1 cellular context compared by ENCODE assay signal in the genomic region with DNA sequence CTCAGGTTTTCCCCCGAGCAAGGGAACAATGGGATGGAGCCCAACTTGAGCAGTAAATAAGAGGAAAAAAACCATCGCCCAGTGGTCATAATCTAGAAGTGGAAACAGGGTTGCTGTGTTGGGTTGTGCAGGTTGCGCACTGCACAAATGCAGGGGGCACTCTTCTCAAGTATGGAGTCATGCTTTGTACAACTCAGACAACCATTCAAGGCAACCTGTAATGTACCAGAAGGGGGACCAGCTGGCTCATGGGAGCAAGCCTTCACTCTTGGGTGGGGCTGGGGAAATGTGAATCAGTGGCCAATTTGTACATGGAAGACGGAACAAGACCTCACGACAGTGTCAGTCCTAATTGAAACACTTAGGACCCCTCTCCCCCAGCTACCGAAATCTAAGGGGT.
A peak's percentile ranks its signal among the peaks of the same experiment; 100 is the strongest.
TF ChIP-seq lines count a peak whose summit lies in the region.

No MANE protein-coding gene starts in this region.

TF ChIP-seq in K562, 482 proteins besides CTCF, POLR2A, EP300 and RAD21 (continued from another document and continues in another):
- TF ChIP-seq, protein P1, sequence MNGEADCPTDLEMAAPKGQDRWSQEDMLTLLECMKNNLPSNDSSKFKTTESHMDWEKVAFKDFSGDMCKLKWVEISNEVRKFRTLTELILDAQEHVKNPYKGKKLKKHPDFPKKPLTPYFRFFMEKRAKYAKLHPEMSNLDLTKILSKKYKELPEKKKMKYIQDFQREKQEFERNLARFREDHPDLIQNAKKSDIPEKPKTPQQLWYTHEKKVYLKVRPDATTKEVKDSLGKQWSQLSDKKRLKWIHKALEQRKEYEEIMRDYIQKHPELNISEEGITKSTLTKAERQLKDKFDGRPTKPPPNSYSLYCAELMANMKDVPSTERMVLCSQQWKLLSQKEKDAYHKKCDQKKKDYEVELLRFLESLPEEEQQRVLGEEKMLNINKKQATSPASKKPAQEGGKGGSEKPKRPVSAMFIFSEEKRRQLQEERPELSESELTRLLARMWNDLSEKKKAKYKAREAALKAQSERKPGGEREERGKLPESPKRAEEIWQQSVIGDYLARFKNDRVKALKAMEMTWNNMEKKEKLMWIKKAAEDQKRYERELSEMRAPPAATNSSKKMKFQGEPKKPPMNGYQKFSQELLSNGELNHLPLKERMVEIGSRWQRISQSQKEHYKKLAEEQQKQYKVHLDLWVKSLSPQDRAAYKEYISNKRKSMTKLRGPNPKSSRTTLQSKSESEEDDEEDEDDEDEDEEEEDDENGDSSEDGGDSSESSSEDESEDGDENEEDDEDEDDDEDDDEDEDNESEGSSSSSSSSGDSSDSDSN (IDR thresholded peaks at IDR 0.05; ENCODE audit: borderline replicate concordance in 1 of 2, low read depth in 2 of 2, low read length in 2 of 2) = no peak
- TF ChIP-seq ZFP30 (CRISPR knock-in tag; IDR thresholded peaks at IDR 0.05; ENCODE audit: borderline replicate concordance) (no peak), ZFP36 (IDR thresholded peaks at IDR 0.05; ENCODE audit: low read depth, low read length, partially characterized antibody) (no peak), ZNF3 (CRISPR knock-in tag; IDR thresholded peaks at IDR 0.05) (no peak), SMARCA5 (IDR thresholded peaks at IDR 0.05) (peak; percentile 65; the same call in 1 of the 2 replicates), SAFB2 (IDR thresholded peaks at IDR 0.05; ENCODE audit: borderline replicate concordance, low read depth, low read length, severe bottlenecking) (no peak), POLR2G (IDR thresholded peaks at IDR 0.05; ENCODE audit: low read depth, low read length) (no peak), RCOR1 (IDR thresholded peaks at IDR 0.05; ENCODE audit: borderline replicate concordance in 1 of 2, low read depth in 2 of 2, low read length in 2 of 2) (peak in 1 of 2 experiments; percentile 21; a peak in 1 of 4 replicates), ZNF24 (IDR thresholded peaks at IDR 0.05) (no peak), NFIC (IDR thresholded peaks at IDR 0.05) (no peak), RBM25 (IDR thresholded peaks at IDR 0.05; ENCODE audit: low read depth, low read length, severe bottlenecking) (peak; percentile 83), STAT5B (CRISPR knock-in tag; IDR thresholded peaks at IDR 0.05) (no peak), SNIP1 (IDR thresholded peaks at IDR 0.05; ENCODE audit: low read depth) (no peak), EHMT2 (IDR thresholded peaks at IDR 0.05) (peak; percentile 29; the same call in 1 of the 2 replicates), JUND (IDR thresholded peaks at IDR 0.05; ENCODE audit: borderline replicate concordance, low read depth, low read length) (peak; percentile 61; the same call in 1 of the 2 replicates), JUND (tag; IDR thresholded peaks at IDR 0.05; ENCODE audit: borderline replicate concordance, low read depth, low read length) (no peak; the same call in 2 of the 3 replicates), HDAC2 (IDR thresholded peaks at IDR 0.05) (no peak), NCOA1 (IDR thresholded peaks at IDR 0.05; ENCODE audit: low read depth) (no peak), YY1 (IDR thresholded peaks at IDR 0.05; ENCODE audit: borderline replicate concordance in 1 of 3, control insufficient read depth in 1 of 3, extremely low read depth in 1 of 3, insufficient read depth in 3 of 3, insufficient read length in 1 of 3, insufficient replicate concordance in 2 of 3, low read depth in 1 of 3, low read length in 2 of 3) (peak in 1 of 3 experiments; percentile 20), ESRRA (IDR thresholded peaks at IDR 0.05; ENCODE audit: borderline replicate concordance, low read depth) (no peak), CAMTA2 (CRISPR knock-in tag; conservative IDR thresholded peaks at IDR 0.05) (no peak), ZNF133 (CRISPR knock-in tag; IDR thresholded peaks at IDR 0.05) (no peak), ZBTB7A (IDR thresholded peaks at IDR 0.05; ENCODE audit: borderline replicate concordance, control insufficient read depth, low read depth, low read length) (no peak), HMG20A (CRISPR knock-in tag; conservative IDR thresholded peaks at IDR 0.05) (no peak), PHB2 (IDR thresholded peaks at IDR 0.05; ENCODE audit: low read depth) (no peak)
- TF ChIP-seq, protein P2, sequence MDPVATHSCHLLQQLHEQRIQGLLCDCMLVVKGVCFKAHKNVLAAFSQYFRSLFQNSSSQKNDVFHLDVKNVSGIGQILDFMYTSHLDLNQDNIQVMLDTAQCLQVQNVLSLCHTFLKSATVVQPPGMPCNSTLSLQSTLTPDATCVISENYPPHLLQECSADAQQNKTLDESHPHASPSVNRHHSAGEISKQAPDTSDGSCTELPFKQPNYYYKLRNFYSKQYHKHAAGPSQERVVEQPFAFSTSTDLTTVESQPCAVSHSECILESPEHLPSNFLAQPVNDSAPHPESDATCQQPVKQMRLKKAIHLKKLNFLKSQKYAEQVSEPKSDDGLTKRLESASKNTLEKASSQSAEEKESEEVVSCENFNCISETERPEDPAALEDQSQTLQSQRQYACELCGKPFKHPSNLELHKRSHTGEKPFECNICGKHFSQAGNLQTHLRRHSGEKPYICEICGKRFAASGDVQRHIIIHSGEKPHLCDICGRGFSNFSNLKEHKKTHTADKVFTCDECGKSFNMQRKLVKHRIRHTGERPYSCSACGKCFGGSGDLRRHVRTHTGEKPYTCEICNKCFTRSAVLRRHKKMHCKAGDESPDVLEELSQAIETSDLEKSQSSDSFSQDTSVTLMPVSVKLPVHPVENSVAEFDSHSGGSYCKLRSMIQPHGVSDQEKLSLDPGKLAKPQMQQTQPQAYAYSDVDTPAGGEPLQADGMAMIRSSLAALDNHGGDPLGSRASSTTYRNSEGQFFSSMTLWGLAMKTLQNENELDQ (CRISPR knock-in tag; IDR thresholded peaks at IDR 0.05; ENCODE audit: borderline replicate concordance) = no peak
- TF ChIP-seq, protein P3, sequence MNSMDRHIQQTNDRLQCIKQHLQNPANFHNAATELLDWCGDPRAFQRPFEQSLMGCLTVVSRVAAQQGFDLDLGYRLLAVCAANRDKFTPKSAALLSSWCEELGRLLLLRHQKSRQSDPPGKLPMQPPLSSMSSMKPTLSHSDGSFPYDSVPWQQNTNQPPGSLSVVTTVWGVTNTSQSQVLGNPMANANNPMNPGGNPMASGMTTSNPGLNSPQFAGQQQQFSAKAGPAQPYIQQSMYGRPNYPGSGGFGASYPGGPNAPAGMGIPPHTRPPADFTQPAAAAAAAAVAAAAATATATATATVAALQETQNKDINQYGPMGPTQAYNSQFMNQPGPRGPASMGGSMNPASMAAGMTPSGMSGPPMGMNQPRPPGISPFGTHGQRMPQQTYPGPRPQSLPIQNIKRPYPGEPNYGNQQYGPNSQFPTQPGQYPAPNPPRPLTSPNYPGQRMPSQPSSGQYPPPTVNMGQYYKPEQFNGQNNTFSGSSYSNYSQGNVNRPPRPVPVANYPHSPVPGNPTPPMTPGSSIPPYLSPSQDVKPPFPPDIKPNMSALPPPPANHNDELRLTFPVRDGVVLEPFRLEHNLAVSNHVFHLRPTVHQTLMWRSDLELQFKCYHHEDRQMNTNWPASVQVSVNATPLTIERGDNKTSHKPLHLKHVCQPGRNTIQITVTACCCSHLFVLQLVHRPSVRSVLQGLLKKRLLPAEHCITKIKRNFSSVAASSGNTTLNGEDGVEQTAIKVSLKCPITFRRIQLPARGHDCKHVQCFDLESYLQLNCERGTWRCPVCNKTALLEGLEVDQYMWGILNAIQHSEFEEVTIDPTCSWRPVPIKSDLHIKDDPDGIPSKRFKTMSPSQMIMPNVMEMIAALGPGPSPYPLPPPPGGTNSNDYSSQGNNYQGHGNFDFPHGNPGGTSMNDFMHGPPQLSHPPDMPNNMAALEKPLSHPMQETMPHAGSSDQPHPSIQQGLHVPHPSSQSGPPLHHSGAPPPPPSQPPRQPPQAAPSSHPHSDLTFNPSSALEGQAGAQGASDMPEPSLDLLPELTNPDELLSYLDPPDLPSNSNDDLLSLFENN (IDR thresholded peaks at IDR 0.05; ENCODE audit: low read depth in 2 of 2, low read length in 2 of 2) = 0 out of 4 replicates have a peak, but pooled peaks of 1 of the 2 experiments have one; percentile 29
- TF ChIP-seq, protein P4, sequence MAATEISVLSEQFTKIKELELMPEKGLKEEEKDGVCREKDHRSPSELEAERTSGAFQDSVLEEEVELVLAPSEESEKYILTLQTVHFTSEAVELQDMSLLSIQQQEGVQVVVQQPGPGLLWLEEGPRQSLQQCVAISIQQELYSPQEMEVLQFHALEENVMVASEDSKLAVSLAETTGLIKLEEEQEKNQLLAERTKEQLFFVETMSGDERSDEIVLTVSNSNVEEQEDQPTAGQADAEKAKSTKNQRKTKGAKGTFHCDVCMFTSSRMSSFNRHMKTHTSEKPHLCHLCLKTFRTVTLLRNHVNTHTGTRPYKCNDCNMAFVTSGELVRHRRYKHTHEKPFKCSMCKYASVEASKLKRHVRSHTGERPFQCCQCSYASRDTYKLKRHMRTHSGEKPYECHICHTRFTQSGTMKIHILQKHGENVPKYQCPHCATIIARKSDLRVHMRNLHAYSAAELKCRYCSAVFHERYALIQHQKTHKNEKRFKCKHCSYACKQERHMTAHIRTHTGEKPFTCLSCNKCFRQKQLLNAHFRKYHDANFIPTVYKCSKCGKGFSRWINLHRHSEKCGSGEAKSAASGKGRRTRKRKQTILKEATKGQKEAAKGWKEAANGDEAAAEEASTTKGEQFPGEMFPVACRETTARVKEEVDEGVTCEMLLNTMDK (IDR thresholded peaks at IDR 0.05; ENCODE audit: borderline replicate concordance, insufficient read depth, low read depth, low read length, poor library complexity, severe bottlenecking) = peak; percentile 10
- TF ChIP-seq, protein P5, sequence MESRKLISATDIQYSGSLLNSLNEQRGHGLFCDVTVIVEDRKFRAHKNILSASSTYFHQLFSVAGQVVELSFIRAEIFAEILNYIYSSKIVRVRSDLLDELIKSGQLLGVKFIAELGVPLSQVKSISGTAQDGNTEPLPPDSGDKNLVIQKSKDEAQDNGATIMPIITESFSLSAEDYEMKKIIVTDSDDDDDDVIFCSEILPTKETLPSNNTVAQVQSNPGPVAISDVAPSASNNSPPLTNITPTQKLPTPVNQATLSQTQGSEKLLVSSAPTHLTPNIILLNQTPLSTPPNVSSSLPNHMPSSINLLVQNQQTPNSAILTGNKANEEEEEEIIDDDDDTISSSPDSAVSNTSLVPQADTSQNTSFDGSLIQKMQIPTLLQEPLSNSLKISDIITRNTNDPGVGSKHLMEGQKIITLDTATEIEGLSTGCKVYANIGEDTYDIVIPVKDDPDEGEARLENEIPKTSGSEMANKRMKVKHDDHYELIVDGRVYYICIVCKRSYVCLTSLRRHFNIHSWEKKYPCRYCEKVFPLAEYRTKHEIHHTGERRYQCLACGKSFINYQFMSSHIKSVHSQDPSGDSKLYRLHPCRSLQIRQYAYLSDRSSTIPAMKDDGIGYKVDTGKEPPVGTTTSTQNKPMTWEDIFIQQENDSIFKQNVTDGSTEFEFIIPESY (CRISPR knock-in tag; IDR thresholded peaks at IDR 0.05) = 0 out of 2 replicates have a peak, but pooled peaks have one; percentile 21
- TF ChIP-seq, protein P6, sequence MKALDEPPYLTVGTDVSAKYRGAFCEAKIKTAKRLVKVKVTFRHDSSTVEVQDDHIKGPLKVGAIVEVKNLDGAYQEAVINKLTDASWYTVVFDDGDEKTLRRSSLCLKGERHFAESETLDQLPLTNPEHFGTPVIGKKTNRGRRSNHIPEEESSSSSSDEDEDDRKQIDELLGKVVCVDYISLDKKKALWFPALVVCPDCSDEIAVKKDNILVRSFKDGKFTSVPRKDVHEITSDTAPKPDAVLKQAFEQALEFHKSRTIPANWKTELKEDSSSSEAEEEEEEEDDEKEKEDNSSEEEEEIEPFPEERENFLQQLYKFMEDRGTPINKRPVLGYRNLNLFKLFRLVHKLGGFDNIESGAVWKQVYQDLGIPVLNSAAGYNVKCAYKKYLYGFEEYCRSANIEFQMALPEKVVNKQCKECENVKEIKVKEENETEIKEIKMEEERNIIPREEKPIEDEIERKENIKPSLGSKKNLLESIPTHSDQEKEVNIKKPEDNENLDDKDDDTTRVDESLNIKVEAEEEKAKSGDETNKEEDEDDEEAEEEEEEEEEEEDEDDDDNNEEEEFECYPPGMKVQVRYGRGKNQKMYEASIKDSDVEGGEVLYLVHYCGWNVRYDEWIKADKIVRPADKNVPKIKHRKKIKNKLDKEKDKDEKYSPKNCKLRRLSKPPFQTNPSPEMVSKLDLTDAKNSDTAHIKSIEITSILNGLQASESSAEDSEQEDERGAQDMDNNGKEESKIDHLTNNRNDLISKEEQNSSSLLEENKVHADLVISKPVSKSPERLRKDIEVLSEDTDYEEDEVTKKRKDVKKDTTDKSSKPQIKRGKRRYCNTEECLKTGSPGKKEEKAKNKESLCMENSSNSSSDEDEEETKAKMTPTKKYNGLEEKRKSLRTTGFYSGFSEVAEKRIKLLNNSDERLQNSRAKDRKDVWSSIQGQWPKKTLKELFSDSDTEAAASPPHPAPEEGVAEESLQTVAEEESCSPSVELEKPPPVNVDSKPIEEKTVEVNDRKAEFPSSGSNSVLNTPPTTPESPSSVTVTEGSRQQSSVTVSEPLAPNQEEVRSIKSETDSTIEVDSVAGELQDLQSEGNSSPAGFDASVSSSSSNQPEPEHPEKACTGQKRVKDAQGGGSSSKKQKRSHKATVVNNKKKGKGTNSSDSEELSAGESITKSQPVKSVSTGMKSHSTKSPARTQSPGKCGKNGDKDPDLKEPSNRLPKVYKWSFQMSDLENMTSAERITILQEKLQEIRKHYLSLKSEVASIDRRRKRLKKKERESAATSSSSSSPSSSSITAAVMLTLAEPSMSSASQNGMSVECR (CRISPR knock-in tag; IDR thresholded peaks at IDR 0.05) = no peak
- TF ChIP-seq, protein P7, sequence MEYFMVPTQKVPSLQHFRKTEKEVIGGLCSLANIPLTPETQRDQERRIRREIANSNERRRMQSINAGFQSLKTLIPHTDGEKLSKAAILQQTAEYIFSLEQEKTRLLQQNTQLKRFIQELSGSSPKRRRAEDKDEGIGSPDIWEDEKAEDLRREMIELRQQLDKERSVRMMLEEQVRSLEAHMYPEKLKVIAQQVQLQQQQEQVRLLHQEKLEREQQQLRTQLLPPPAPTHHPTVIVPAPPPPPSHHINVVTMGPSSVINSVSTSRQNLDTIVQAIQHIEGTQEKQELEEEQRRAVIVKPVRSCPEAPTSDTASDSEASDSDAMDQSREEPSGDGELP (CRISPR knock-in tag; IDR thresholded peaks at IDR 0.05; ENCODE audit: borderline replicate concordance) = peak; percentile 24; the same call in 1 of the 2 replicates
- TF ChIP-seq, protein P8, sequence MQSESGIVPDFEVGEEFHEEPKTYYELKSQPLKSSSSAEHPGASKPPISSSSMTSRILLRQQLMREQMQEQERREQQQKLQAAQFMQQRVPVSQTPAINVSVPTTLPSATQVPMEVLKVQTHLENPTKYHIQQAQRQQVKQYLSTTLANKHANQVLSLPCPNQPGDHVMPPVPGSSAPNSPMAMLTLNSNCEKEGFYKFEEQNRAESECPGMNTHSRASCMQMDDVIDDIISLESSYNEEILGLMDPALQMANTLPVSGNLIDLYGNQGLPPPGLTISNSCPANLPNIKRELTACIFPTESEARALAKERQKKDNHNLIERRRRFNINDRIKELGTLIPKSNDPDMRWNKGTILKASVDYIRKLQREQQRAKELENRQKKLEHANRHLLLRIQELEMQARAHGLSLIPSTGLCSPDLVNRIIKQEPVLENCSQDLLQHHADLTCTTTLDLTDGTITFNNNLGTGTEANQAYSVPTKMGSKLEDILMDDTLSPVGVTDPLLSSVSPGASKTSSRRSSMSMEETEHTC (IDR thresholded peaks at IDR 0.05) = no peak
